17 cellular contexts compared by ENCODE assay signal in genomic region chr4:154039435-154040061, GRCh38.
DNase-seq lines count a peak whose midpoint lies in the region; ATAC-seq and TF ChIP-seq lines count a peak whose summit lies in the region.
"Had no signal": no experiment of that assay in that cellular context is flagged by ENCODE, and none has a peak within 500 bp of the region (broad histone marks: within the 10 kb centered on the region; RNA-seq: fewer than 3 reads in every experiment).

No MANE protein-coding gene starts in this region.

- no peak overlapping the region for H3K9ac ChIP-seq in neuronal stem cell (ENCODE audit: low read depth, low read length, poor library complexity)

- H3K4me2 ChIP-seq in neuronal stem cell (ENCODE audit: insufficient read depth, low read length, poor library complexity, severe bottlenecking): no peak overlapping the region

- no peak overlapping the region for H2BK120ac ChIP-seq in neuronal stem cell (ENCODE audit: low read depth, low read length)

- H4K91ac ChIP-seq in neuronal stem cell (ENCODE audit: low read depth, low read length, poor library complexity): no peak overlapping the region

- H3K4me1 Mint-ChIP-seq in mesothelial cell of epicardium: peaks cover 27% of the 10 kb centered on the region
- H3K4me1 Mint-ChIP-seq in activated naive CD4-positive, alpha-beta T cell treated with anti-CD3 and anti-CD28 coated beads for 36 hours (ENCODE audit: low read depth): no peaks in the 10 kb centered on the region
- H3K4me1 Mint-ChIP-seq: CD14-positive monocyte had no signal

- no peaks in the 10 kb centered on the region for H3K79me1 ChIP-seq in neuronal stem cell (ENCODE audit: low read depth, low read length)

- H3K4me1 ChIP-seq in HEK293 (ENCODE audit: control insufficient read depth, insufficient read depth, low read length): peaks cover 8% of the 10 kb centered on the region
- H3K4me1 ChIP-seq in neuronal stem cell (ENCODE audit: control insufficient read depth in 2 of 2, insufficient read depth in 1 of 2, low read depth in 1 of 2, low read length in 2 of 2): no peaks in the 10 kb centered on the region

- no peak overlapping the region for H3K23ac ChIP-seq in neuronal stem cell (ENCODE audit: low read depth, low read length, poor library complexity)

- intact Hi-C loops in activated naive CD4-positive, alpha-beta T cell treated with anti-CD3 and anti-CD28 coated beads for 36 hours (cut with micrococcal nuclease): no loop called here

- no peaks in the 10 kb centered on the region for H3K27me3 ChIP-seq in neuronal stem cell (ENCODE audit: control insufficient read depth in 3 of 3, insufficient read depth in 3 of 3, low read depth in 1 of 3, low read length in 3 of 3)
- H3K27me3 ChIP-seq: MG63 had no signal

- no peaks in the 10 kb centered on the region for H3K9me3 Mint-ChIP-seq in mesothelial cell of epicardium
- no peaks in the 10 kb centered on the region for H3K9me3 Mint-ChIP-seq in activated naive CD4-positive, alpha-beta T cell treated with anti-CD3 and anti-CD28 coated beads for 36 hours
- H3K9me3 Mint-ChIP-seq: CD14-positive monocyte had no signal

- no peak overlapping the region for H3K4me3 Mint-ChIP-seq in mesothelial cell of epicardium
- no peak overlapping the region for H3K4me3 Mint-ChIP-seq in activated naive CD4-positive, alpha-beta T cell treated with anti-CD3 and anti-CD28 coated beads for 36 hours
- H3K4me3 Mint-ChIP-seq: CD14-positive monocyte had no signal

- H3K27ac Mint-ChIP-seq in mesothelial cell of epicardium: peak overlapping the region; percentile 34
- no peak overlapping the region for H3K27ac Mint-ChIP-seq in activated naive CD4-positive, alpha-beta T cell treated with anti-CD3 and anti-CD28 coated beads for 36 hours
- H3K27ac Mint-ChIP-seq: CD14-positive monocyte had no signal

- H3K9me3 ChIP-seq in HEK293 (ENCODE audit: control insufficient read depth, insufficient read depth, low read depth, low read length): no peaks in the 10 kb centered on the region
- no peaks in the 10 kb centered on the region for H3K9me3 ChIP-seq in neuronal stem cell (replicated peaks in 1 of 2; ENCODE audit: control insufficient read depth in 2 of 2, insufficient read depth in 1 of 2, low read depth in 1 of 2, low read length in 2 of 2)
- H3K9me3 ChIP-seq: MG63 had no signal

- no peak overlapping the region for H3K14ac ChIP-seq in neuronal stem cell (ENCODE audit: low read length)

- CTCF ChIA-PET in HEK293 (lab: Yijun Ruan, JAX): no interaction called here
- CTCF ChIA-PET in activated naive CD4-positive, alpha-beta T cell treated with anti-CD3 and anti-CD28 coated beads for 36 hours (lab: Charles Lee): interaction anchor here (1.4 kb wide), 1 partner anchor 289 kb away, joined by 4 read pairs; no protein-coding TSS in a partner anchor

- H3K36me3 ChIP-seq in HEK293 (ENCODE audit: control insufficient read depth in 2 of 2, insufficient read depth in 1 of 2, low read length in 2 of 2) (no peaks in the 10 kb centered on the region), neuronal stem cell (replicated peaks in 1 of 2; ENCODE audit: control insufficient read depth in 2 of 2, insufficient read depth in 2 of 2, low read length in 2 of 2) (no peaks in the 10 kb centered on the region)
- H3K36me3 ChIP-seq: MG63 had no signal

- WGBS in neuronal stem cell (ENCODE audit: extremely low coverage in 2 of 2, insufficient read length in 2 of 2, insufficient replicate concordance in 1 of 2), 2 donors: no CpG with 5 or more reads among the region's 2 CpGs

- no peaks in the 10 kb centered on the region for H3K36me3 Mint-ChIP-seq in mesothelial cell of epicardium
- H3K36me3 Mint-ChIP-seq in activated naive CD4-positive, alpha-beta T cell treated with anti-CD3 and anti-CD28 coated beads for 36 hours (ENCODE audit: low read depth): no peaks in the 10 kb centered on the region
- H3K36me3 Mint-ChIP-seq: CD14-positive monocyte had no signal

- H3K18ac ChIP-seq in neuronal stem cell (ENCODE audit: low read length): no peak overlapping the region

- TF ChIP-seq CTCF in HEK293 (tag by site-specific recombination; IDR thresholded peaks at IDR 0.05): no peak
- TF ChIP-seq CTCF in mesothelial cell of epicardium (IDR thresholded peaks at IDR 0.05; ENCODE audit: unreplicated experiment): no peak

- no peak overlapping the region for H2BK12ac ChIP-seq in neuronal stem cell (ENCODE audit: low read length)

- H2AFZ ChIP-seq in neuronal stem cell (ENCODE audit: low read length): no peak overlapping the region

- H3K27ac ChIP-seq in HEK293 (ENCODE audit: extremely low read depth, low read depth, low read length): no peak overlapping the region
- no peak overlapping the region for H3K27ac ChIP-seq in neuronal stem cell (replicated peaks; ENCODE audit: low read length)

- no peak overlapping the region for H2AK5ac ChIP-seq in neuronal stem cell (ENCODE audit: low read depth, low read length)

- H3K4me3 ChIP-seq in HEK293 (ENCODE audit: low read depth, low read length) (no peak overlapping the region), neuronal stem cell (ENCODE audit: low read length in 2 of 2) (no peak overlapping the region)
- H3K4me3 ChIP-seq: MG63 had no signal

- ATAC-seq in GM21381 (IDR thresholded peaks at IDR 0.05; ENCODE audit: unreplicated experiment): no peak
- ATAC-seq: Right ventricle myocardium inferior had no signal

- H4K8ac ChIP-seq in neuronal stem cell (ENCODE audit: low read depth, low read length): no peak overlapping the region

- no peak overlapping the region for H3K4ac ChIP-seq in neuronal stem cell (ENCODE audit: low read length)

- DNase-seq in NCI-H1105 (lab: John Stamatoyannopoulos, UW) (peak; percentile 68), NCI-H69 (lab: John Stamatoyannopoulos, UW) (peak; percentile 71), mesothelial cell of epicardium (ENCODE audit: low spot score in 2 of 2, unreplicated experiment in 2 of 2) (no peak), neuronal stem cell (ENCODE audit: low spot score) (no peak)
- DNase-seq in activated naive CD4-positive, alpha-beta T cell treated with anti-CD3 and anti-CD28 coated beads for 36 hours: no peak
- DNase-seq: DMS 273 treated with DMSO at 0.1 percent for 48 hours; IMR-90; MG63; NCI-H1092 treated with DMSO at 0.1 percent for 48 hours; NCI-H1930; NCI-H510A; NK-92 treated with Interleukin-12 subunit alpha and Interleukin-12 subunit beta, amount 100 ng/mL, for 24 hours; SW 1271 had no signal

- no peak overlapping the region for H2BK5ac ChIP-seq in neuronal stem cell (ENCODE audit: low read length)

- peaks cover 66% of the 10 kb centered on the region for H3K27me3 Mint-ChIP-seq in mesothelial cell of epicardium (ENCODE audit: low read depth)
- H3K27me3 Mint-ChIP-seq in activated naive CD4-positive, alpha-beta T cell treated with anti-CD3 and anti-CD28 coated beads for 36 hours (ENCODE audit: low read depth): peaks cover 9% of the 10 kb centered on the region

- no peak overlapping the region for H2BK15ac ChIP-seq in neuronal stem cell (ENCODE audit: low read length)

- POLR2A ChIA-PET in HEK293 (lab: Yijun Ruan, JAX): interaction anchor here (1.1 kb wide), 1 partner anchor 9 kb away, joined by 4 read pairs; no protein-coding TSS in a partner anchor

TF ChIP-seq in HEK293, 187 proteins besides CTCF, POLR2A, EP300 and RAD21 (continues in another document):
- TF ChIP-seq ZNF112 (tag by site-specific recombination; IDR thresholded peaks at IDR 0.05) (no peak), ZNF624 (tag by site-specific recombination; IDR thresholded peaks at IDR 0.05) (no peak), ZNF221 (tag by site-specific recombination; IDR thresholded peaks at IDR 0.05; ENCODE audit: borderline replicate concordance) (no peak), ZNF76 (tag by site-specific recombination; IDR thresholded peaks at IDR 0.05; ENCODE audit: borderline replicate concordance, low read depth) (no peak), ZNF394 (tag by site-specific recombination; IDR thresholded peaks at IDR 0.05; ENCODE audit: borderline replicate concordance) (no peak), ZNF280C (tag by site-specific recombination; IDR thresholded peaks at IDR 0.05) (no peak), GLIS1 (tag by site-specific recombination; IDR thresholded peaks at IDR 0.05) (peak; percentile 56), OVOL3 (tag by site-specific recombination; IDR thresholded peaks at IDR 0.05) (0 out of 2 replicates have a peak, but pooled peaks have one; percentile 28), KLF10 (tag by site-specific recombination; IDR thresholded peaks at IDR 0.05) (no peak; the same call in 1 of the 2 replicates), ZNF843 (tag by site-specific recombination; IDR thresholded peaks at IDR 0.05) (peak; percentile 89), WT1 (tag by site-specific recombination; IDR thresholded peaks at IDR 0.05) (peak; percentile 97), ZBTB21 (tag by site-specific recombination; IDR thresholded peaks at IDR 0.05) (no peak), ZNF791 (tag by site-specific recombination; IDR thresholded peaks at IDR 0.05) (no peak)

Comparison
In these comparisons a context has a peak if more than half of its experiments do, and no peak if none do; other contexts are left out.
1. DNase-seq: peak in NCI-H1105 (single experiment) and NCI-H69 (single experiment); none in mesothelial cell of epicardium (0 of 2), neuronal stem cell (single experiment) and activated naive CD4-positive, alpha-beta T cell treated with anti-CD3 and anti-CD28 coated beads for 36 hours (single experiment).